ENCODE assay signal across 14 cellular contexts in the genomic region with DNA sequence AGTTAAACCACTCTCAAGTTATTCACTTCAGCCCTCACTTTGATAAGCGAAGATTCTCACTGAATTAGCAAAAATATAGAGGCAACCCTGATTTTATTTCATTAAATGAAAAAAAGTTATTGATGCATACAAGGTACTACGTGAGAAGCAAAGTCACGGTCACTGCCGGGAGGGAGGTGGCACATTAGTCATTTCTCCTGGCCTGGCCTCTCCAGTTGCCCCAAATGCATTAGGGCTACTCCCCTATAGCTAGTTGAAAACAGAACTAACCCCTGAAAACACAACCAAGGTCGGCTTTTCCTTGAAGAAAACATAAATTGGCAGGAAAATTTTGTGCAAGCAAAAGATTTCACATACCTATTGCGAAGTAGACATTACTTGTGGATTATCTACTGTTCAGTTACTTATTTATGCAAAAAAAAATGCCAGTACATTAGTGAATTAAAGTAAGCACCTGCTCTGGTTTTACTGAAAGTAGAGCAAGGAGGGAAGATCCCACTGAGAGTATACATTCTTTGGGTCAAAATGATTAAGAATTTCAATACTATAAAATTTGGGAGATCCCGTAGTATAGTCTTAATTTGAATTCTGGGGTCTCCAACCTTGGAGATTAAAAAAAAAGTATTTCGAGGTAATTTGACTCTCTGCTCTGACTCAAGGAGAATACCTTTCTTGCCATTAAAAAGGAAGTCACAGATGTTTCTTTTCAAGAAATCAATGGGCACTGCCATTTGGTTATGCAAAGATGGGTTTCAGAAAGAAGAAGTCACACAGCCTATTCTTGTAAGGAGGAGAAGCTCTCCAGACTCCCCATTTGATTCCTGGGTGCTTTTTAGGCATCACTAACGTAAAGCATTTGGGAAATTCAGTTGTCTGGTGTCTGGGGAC. TPM values are rescaled to one million over a fixed set of nuclear protein-coding genes. Genes with fewer than 3 reads are reported as not detected.
DNase-seq lines count a peak whose midpoint lies in the region; ATAC-seq and TF ChIP-seq lines count a peak whose summit lies in the region.
"Had no signal": no experiment of that assay in that cellular context is flagged by ENCODE, and none has a peak within 500 bp of the region (broad histone marks: within the 10 kb centered on the region; RNA-seq: fewer than 3 reads in every experiment).

No MANE protein-coding gene starts in this region.

- intact Hi-C loops in activated T-helper 2 cell treated with anti-CD3 and anti-CD28 coated beads, Interferon-gamma antibody, Interleukin-2, Interleukin-4, amounts not matched to agents 10 μg/mL and 5 μg/mL and 100 μg/mL, durations not matched to agents 14 hours and 24 hours and 36 hours (cut with micrococcal nuclease) = no loop called here

- H3K36me3 ChIP-seq in neural progenitor cell = no peaks in the 10 kb centered on the region

- H3K27ac Mint-ChIP-seq in neural progenitor cell = no peak overlapping the region
- no peak overlapping the region for H3K27ac Mint-ChIP-seq in activated T-helper 2 cell treated with anti-CD3 and anti-CD28 coated beads, Interferon-gamma antibody, Interleukin-2, Interleukin-4, amounts not matched to agents 10 μg/mL and 5 μg/mL and 100 μg/mL, durations not matched to agents 14 hours and 24 hours and 36 hours

- no peaks in the 10 kb centered on the region for H3K36me3 Mint-ChIP-seq in neural progenitor cell
- H3K36me3 Mint-ChIP-seq in activated T-helper 2 cell treated with anti-CD3 and anti-CD28 coated beads, Interferon-gamma antibody, Interleukin-2, Interleukin-4, amounts not matched to agents 10 μg/mL and 5 μg/mL and 100 μg/mL, durations not matched to agents 14 hours and 24 hours and 36 hours (ENCODE audit: low read depth) = no peaks in the 10 kb centered on the region

- H3K9me3 ChIP-seq in neural progenitor cell (ENCODE audit: low read depth) = no peaks in the 10 kb centered on the region

- in situ Hi-C loops in GM13977 (cut with MboI; ENCODE audit: low pct_unique_long_range_greater_than_20kb, low sequenced_read_pairs, unreplicated experiment) = no loop called here

- H3K4me1 Mint-ChIP-seq in neural progenitor cell = peaks cover 26% of the 10 kb centered on the region
- no peaks in the 10 kb centered on the region for H3K4me1 Mint-ChIP-seq in activated T-helper 2 cell treated with anti-CD3 and anti-CD28 coated beads, Interferon-gamma antibody, Interleukin-2, Interleukin-4, amounts not matched to agents 10 μg/mL and 5 μg/mL and 100 μg/mL, durations not matched to agents 14 hours and 24 hours and 36 hours (ENCODE audit: low read depth)

- H2AFZ ChIP-seq in neural progenitor cell (replicated peaks) = no peak overlapping the region

- H3K4me2 ChIP-seq in neural progenitor cell = no peak overlapping the region

- no peaks in the 10 kb centered on the region for H4K20me1 ChIP-seq in neural progenitor cell (ENCODE audit: low read depth)

- peaks cover 5% of the 10 kb centered on the region for H3K27me3 Mint-ChIP-seq in neural progenitor cell (ENCODE audit: insufficient read depth, low read depth)
- H3K27me3 Mint-ChIP-seq in activated T-helper 2 cell treated with anti-CD3 and anti-CD28 coated beads, Interferon-gamma antibody, Interleukin-2, Interleukin-4, amounts not matched to agents 10 μg/mL and 5 μg/mL and 100 μg/mL, durations not matched to agents 14 hours and 24 hours and 36 hours (ENCODE audit: low read depth) = no peaks in the 10 kb centered on the region

- no peak overlapping the region for H3K4me3 Mint-ChIP-seq in neural progenitor cell
- no peak overlapping the region for H3K4me3 Mint-ChIP-seq in activated T-helper 2 cell treated with anti-CD3 and anti-CD28 coated beads, Interferon-gamma antibody, Interleukin-2, Interleukin-4, amounts not matched to agents 10 μg/mL and 5 μg/mL and 100 μg/mL, durations not matched to agents 14 hours and 24 hours and 36 hours (ENCODE audit: low read depth)

- peaks cover 16% of the 10 kb centered on the region for H3F3A ChIP-seq in neural progenitor cell (ENCODE audit: low read depth)

- no peak for TF ChIP-seq CTCF in GM13977 (IDR thresholded peaks at IDR 0.05; ENCODE audit: extremely low read depth, insufficient read depth, missing control alignments)
- TF ChIP-seq CTCF in neural progenitor cell (IDR thresholded peaks at IDR 0.05) = no peak

- H3K9me3 Mint-ChIP-seq in neural progenitor cell = no peaks in the 10 kb centered on the region
- H3K9me3 Mint-ChIP-seq in activated T-helper 2 cell treated with anti-CD3 and anti-CD28 coated beads, Interferon-gamma antibody, Interleukin-2, Interleukin-4, amounts not matched to agents 10 μg/mL and 5 μg/mL and 100 μg/mL, durations not matched to agents 14 hours and 24 hours and 36 hours = no peaks in the 10 kb centered on the region

- H3K27ac ChIP-seq in neural progenitor cell = no peak overlapping the region
- H3K27ac ChIP-seq: HL-60 had no signal

- H3K9ac ChIP-seq in neural progenitor cell = no peak overlapping the region

- no peaks in the 10 kb centered on the region for H3K79me2 ChIP-seq in neural progenitor cell (ENCODE audit: low read depth)

- DNase-seq in GM13977 (ENCODE audit: low spot score) (peak; percentile 16), neural progenitor cell (ENCODE audit: low spot score) (no peak), NCI-H187 treated with DMSO at 0.1 percent for 48 hours (lab: John Stamatoyannopoulos, UW) (no peak), SHP77 treated with DMSO at 0.1 percent for 48 hours (lab: John Stamatoyannopoulos, UW) (no peak)
- DNase-seq in activated T-helper 2 cell treated with anti-CD3 and anti-CD28 coated beads, Interferon-gamma antibody, Interleukin-2, Interleukin-4, amounts not matched to agents 10 μg/mL and 5 μg/mL and 100 μg/mL, durations not matched to agents 14 hours and 24 hours and 36 hours (ENCODE audit: low spot score) = no peak
- DNase-seq: activated CD8-positive, alpha-beta memory T cell treated with anti-CD3 and anti-CD28 coated beads for 24 hours; NCI-H526 treated with DMSO at 0.1 percent for 48 hours; SW 1271 had no signal

- peaks cover 21% of the 10 kb centered on the region for H3K4me1 ChIP-seq in neural progenitor cell

- H3K4me3 ChIP-seq in neural progenitor cell = no peak overlapping the region

- ATAC-seq in GM19438 (IDR thresholded peaks at IDR 0.05; ENCODE audit: low read depth, unreplicated experiment) = peak; percentile 71
- ATAC-seq in HG02798 (IDR thresholded peaks at IDR 0.05; ENCODE audit: poor library complexity, unreplicated experiment) = peak; percentile 80
- ATAC-seq in HG03457 (IDR thresholded peaks at IDR 0.05; ENCODE audit: unreplicated experiment) = peak; percentile 78

- peaks cover 5% of the 10 kb centered on the region for H3K27me3 ChIP-seq in neural progenitor cell

RNA-seq across cellular contexts. Expression of gene IL5RA, which starts 28.3 kb away (rescaled TPM):
- total RNA-seq in neural progenitor cell (ENCODE audit: low replicate concordance) = not detected in 2 replicates
- 0.18 TPM in 1 of 2 replicates, not detected in the other for total RNA-seq in activated T-helper 2 cell treated with anti-CD3 and anti-CD28 coated beads, Interferon-gamma antibody, Interleukin-2, Interleukin-4, amounts not matched to agents 10 μg/mL and 5 μg/mL and 100 μg/mL, durations not matched to agents 14 hours and 24 hours and 36 hours
- total RNA-seq: dermis microvascular lymphatic vessel endothelial cell, pulmonary artery endothelial cell had no signal

RNA-seq across cellular contexts. Expression of gene TRNT1, which starts 44.8 kb away (rescaled TPM):
- 26.5 and 38.8 TPM in 2 replicates for total RNA-seq in neural progenitor cell (ENCODE audit: low replicate concordance)
- 49.9 and 50.1 TPM in 2 replicates for total RNA-seq in activated T-helper 2 cell treated with anti-CD3 and anti-CD28 coated beads, Interferon-gamma antibody, Interleukin-2, Interleukin-4, amounts not matched to agents 10 μg/mL and 5 μg/mL and 100 μg/mL, durations not matched to agents 14 hours and 24 hours and 36 hours
